25 cellular contexts compared by ENCODE assay signal in genomic region chr14:29745863-29746262, GRCh38.
"Had no signal": no experiment of that assay in that cellular context is flagged by ENCODE, and none has a peak within 500 bp of the region (broad histone marks: within the 10 kb centered on the region; RNA-seq: fewer than 3 reads in every experiment).

No MANE protein-coding gene starts in this region.

- ATAC-seq: activated CD4-positive, alpha-beta T cell treated with anti-CD3 and anti-CD28 coated beads for 36 hours; activated CD4-positive, CD25-positive, alpha-beta regulatory T cell treated with anti-CD3 and anti-CD28 coated beads, Interleukin-2, amount 50 U/mL, for 24 hours; activated CD8-positive, alpha-beta T cell treated with anti-CD3 and anti-CD28 coated beads, Interleukin-2, amount 10 ng/mL, durations not matched to agents 7 days and 5 days; activated naive CD8-positive, alpha-beta T cell treated with anti-CD3 and anti-CD28 coated beads, Interleukin-2, amount 50 U/mL, for 24 hours; activated T-cell treated with anti-CD3 and anti-CD28 coated beads, Interleukin-2, amount 50 U/mL, for 4 hours; Panc1; WTC11 had no signal

- H3K36me3 ChIP-seq: SJSA1 had no signal

- H3K9ac ChIP-seq: SK-N-SH had no signal

- H3K4me2 ChIP-seq: SK-N-SH had no signal

- H3K27ac ChIP-seq: SJSA1 had no signal

- H3K27me3 ChIP-seq: SJSA1 had no signal

- DNase-seq: activated CD4-positive, alpha-beta T cell treated with anti-CD3 and anti-CD28 coated beads for 36 hours; activated CD4-positive, alpha-beta T cell treated with anti-CD3 and anti-CD28 coated beads, Interleukin-2, amount 10 ng/mL, durations not matched to agents 7 days and 5 days; activated CD4-positive, alpha-beta T cell treated with anti-CD3 and anti-CD28 coated beads, Interleukin-2, amount 50 U/mL, for 48 hours; activated CD8-positive, alpha-beta T cell treated with anti-CD3 and anti-CD28 coated beads, Interleukin-2, amount 10 ng/mL, durations not matched to agents 7 days and 5 days; activated naive CD4-positive, alpha-beta T cell treated with anti-CD3 and anti-CD28 coated beads, Interleukin-2, amount 10 ng/mL, durations not matched to agents 7 days and 5 days; activated naive CD8-positive, alpha-beta T cell treated with anti-CD3 and anti-CD28 coated beads, Interleukin-2, amount 50 U/mL, for 24 hours; activated T-cell treated with anti-CD3 and anti-CD28 coated beads for 4 hours; activated T-cell treated with anti-CD3 and anti-CD28 coated beads, Interleukin-2, amount 50 U/mL, for 4 hours; anterior cingulate cortex; Karpas-422; KBM-7; NCI-H1048; NCI-H1105 treated with DMSO at 0.1 percent for 48 hours; NCI-H1436; NCI-H1694; NCI-H1930; NCI-H2081 treated with DMSO at 0.1 percent for 48 hours; NCI-H345; NCI-H524 treated with DMSO at 0.1 percent for 48 hours; SHP77 treated with DMSO at 0.1 percent for 48 hours; SK-N-SH had no signal

- H3K9me3 ChIP-seq: SJSA1, SK-N-SH had no signal

- H3K4me3 ChIP-seq: SJSA1 had no signal
